24 cellular contexts compared by ENCODE assay signal in the genomic region with DNA sequence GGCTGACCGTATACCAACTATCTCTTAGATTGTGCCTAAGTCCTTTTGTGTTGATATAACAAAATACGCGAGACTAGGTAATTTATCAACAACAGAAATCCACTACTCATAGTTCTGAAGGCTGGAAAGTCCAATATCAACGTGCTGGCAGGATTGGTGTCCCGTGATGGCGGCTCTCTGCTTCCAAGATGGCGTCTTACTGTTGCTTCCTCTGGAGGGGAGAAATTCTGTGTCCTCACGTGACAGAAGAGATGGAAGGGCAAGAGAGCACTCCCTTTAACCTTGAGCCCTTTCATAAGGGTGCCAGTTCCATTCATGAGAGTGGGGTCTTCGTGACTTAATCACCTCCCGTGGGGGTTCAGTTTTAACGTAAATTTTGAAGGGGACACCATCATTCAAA.
"Had no signal": no experiment of that assay in that cellular context is flagged by ENCODE, and none has a peak within 500 bp of the region (broad histone marks: within the 10 kb centered on the region; RNA-seq: fewer than 3 reads in every experiment).

No MANE protein-coding gene starts in this region.

- H3K36me3 Mint-ChIP-seq: activated naive CD4-positive, alpha-beta T cell treated with anti-CD3 and anti-CD28 coated beads, Interleukin-2, amount 10 ng/mL, durations not matched to agents 7 days and 5 days had no signal

- H3K27me3 Mint-ChIP-seq: activated naive CD4-positive, alpha-beta T cell treated with anti-CD3 and anti-CD28 coated beads, Interleukin-2, amount 10 ng/mL, durations not matched to agents 7 days and 5 days; activated naive CD8-positive, alpha-beta T cell treated with anti-CD3 and anti-CD28 coated beads, Interleukin-2, amount 50 U/mL, for 24 hours; central memory CD8-positive, alpha-beta T cell; stimulated activated memory B cell treated with anti-CD40 and anti-IgM and Interleukin-4, amounts not matched to agents 10 μg/mL and 1 μg/mL and 100 μg/mL, for 72 hours had no signal

- H3K27ac ChIP-seq: brain microvascular endothelial cell, ovary, spleen had no signal

- DNase-seq: activated CD4-positive, alpha-beta T cell treated with anti-CD3 and anti-CD28 coated beads, Interleukin-2, amount 50 U/mL, for 1 hour; activated CD8-positive, alpha-beta memory T cell treated with anti-CD3 and anti-CD28 coated beads, Interleukin-2, amount 50 U/mL, for 4 hours; activated effector memory CD4-positive, alpha-beta T cell treated with Interleukin-2 at 50 U/mL for 16 hours; activated naive CD4-positive, alpha-beta T cell treated with anti-CD3 and anti-CD28 coated beads, Interleukin-2, amount 10 ng/mL, durations not matched to agents 7 days and 5 days; activated naive CD8-positive, alpha-beta T cell treated with anti-CD3 and anti-CD28 coated beads, Interleukin-2, amount 50 U/mL, for 24 hours; activated T-cell treated with anti-CD3 and anti-CD28 coated beads, Interleukin-2, amount 50 U/mL, for 4 hours; anterior cingulate cortex; brain microvascular endothelial cell; cortex of kidney; erythroblast; heart left ventricle; immature natural killer cell; left ventricle myocardium superior; mesendoderm; ovary; spleen; stimulated activated CD4-positive, alpha-beta T cell treated with anti-CD3 and anti-CD28 coated beads, Interleukin-4, amount 100 ng/mL, for 4 hours; uterus had no signal

- H3K4me3 ChIP-seq: heart left ventricle, ovary, spleen, tibial nerve, uterus had no signal

- H3K9me3 Mint-ChIP-seq: activated naive CD4-positive, alpha-beta T cell treated with anti-CD3 and anti-CD28 coated beads, Interleukin-2, amount 10 ng/mL, durations not matched to agents 7 days and 5 days; activated T-cell treated with anti-CD3 and anti-CD28 coated beads, Interleukin-2, amount 50 U/mL, for 4 hours; T-helper 1 cell treated with Interleukin-12 subunit alpha and Interleukin-12 subunit beta and Interleukin-4 antibody, amounts not matched to agents 30 μg/mL and 1 μg/mL, for 36 hours had no signal

- H3K36me3 ChIP-seq: brain microvascular endothelial cell, heart left ventricle, ovary, tibial nerve, uterus had no signal

- H3K4me1 ChIP-seq: uterus had no signal

- H3K9me3 ChIP-seq: ovary, spleen, tibial nerve, uterus had no signal

- H3K4me3 Mint-ChIP-seq: activated naive CD4-positive, alpha-beta T cell treated with anti-CD3 and anti-CD28 coated beads, Interleukin-2, amount 10 ng/mL, durations not matched to agents 7 days and 5 days; activated naive CD8-positive, alpha-beta T cell treated with anti-CD3 and anti-CD28 coated beads, Interleukin-2, amount 50 U/mL, for 24 hours; activated T-cell treated with anti-CD3 and anti-CD28 coated beads, Interleukin-2, amount 50 U/mL, for 4 hours; central memory CD8-positive, alpha-beta T cell; immature natural killer cell; natural killer cell treated with Interleukin-12 subunit alpha and Interleukin-12 subunit beta and Interleukin-15 and Interleukin-18, amount 100 ng/mL, for 72 hours; stimulated activated memory B cell treated with anti-CD40 and anti-IgM and Interleukin-4, amounts not matched to agents 10 μg/mL and 1 μg/mL and 100 μg/mL, for 72 hours; T-helper 1 cell treated with Interleukin-12 subunit alpha and Interleukin-12 subunit beta and Interleukin-4 antibody, amounts not matched to agents 30 μg/mL and 1 μg/mL, for 36 hours had no signal

- H3K27ac Mint-ChIP-seq: activated naive CD4-positive, alpha-beta T cell treated with anti-CD3 and anti-CD28 coated beads, Interleukin-2, amount 10 ng/mL, durations not matched to agents 7 days and 5 days; activated naive CD8-positive, alpha-beta T cell treated with anti-CD3 and anti-CD28 coated beads, Interleukin-2, amount 50 U/mL, for 24 hours; immature natural killer cell; natural killer cell treated with Interleukin-12 subunit alpha and Interleukin-12 subunit beta and Interleukin-15 and Interleukin-18, amount 100 ng/mL, for 72 hours; stimulated activated memory B cell treated with anti-CD40 and anti-IgM and Interleukin-4, amounts not matched to agents 10 μg/mL and 1 μg/mL and 100 μg/mL, for 72 hours; T-helper 1 cell treated with Interleukin-12 subunit alpha and Interleukin-12 subunit beta and Interleukin-4 antibody, amounts not matched to agents 30 μg/mL and 1 μg/mL, for 36 hours had no signal

- H3K27me3 ChIP-seq: brain microvascular endothelial cell, heart left ventricle, ovary, spleen, tibial nerve, uterus had no signal

- H3K4me1 Mint-ChIP-seq: activated naive CD4-positive, alpha-beta T cell treated with anti-CD3 and anti-CD28 coated beads, Interleukin-2, amount 10 ng/mL, durations not matched to agents 7 days and 5 days; central memory CD8-positive, alpha-beta T cell; immature natural killer cell had no signal

- ATAC-seq: activated naive CD8-positive, alpha-beta T cell treated with anti-CD3 and anti-CD28 coated beads, Interleukin-2, amount 50 U/mL, for 24 hours; activated T-cell treated with anti-CD3 and anti-CD28 coated beads, Interleukin-2, amount 50 U/mL, for 4 hours; left ventricle myocardium superior; natural killer cell treated with Interleukin-12 subunit alpha and Interleukin-12 subunit beta and Interleukin-15 and Interleukin-18, amount 100 ng/mL, for 72 hours; sciatic nerve; stimulated activated memory B cell treated with anti-CD40 and anti-IgM and Interleukin-4, amounts not matched to agents 10 μg/mL and 1 μg/mL and 100 μg/mL, for 72 hours had no signal
